In genomic region chr3:175980731-175981130, GRCh38 we compare ENCODE assay signal across 17 cellular contexts.
"Had no signal": no experiment of that assay in that cellular context is flagged by ENCODE, and none has a peak within 500 bp of the region (broad histone marks: within the 10 kb centered on the region; RNA-seq: fewer than 3 reads in every experiment).

No MANE protein-coding gene starts in this region.

- ATAC-seq: lower lobe of right lung, T-cell had no signal

- H3K36me3 Mint-ChIP-seq: activated naive CD8-positive, alpha-beta T cell treated with anti-CD3 and anti-CD28 coated beads, Interleukin-2, amount 10 ng/mL, durations not matched to agents 7 days and 5 days; T-cell had no signal

- DNase-seq: activated CD4-positive, alpha-beta T cell treated with anti-CD3 and anti-CD28 coated beads, Interleukin-2, amount 50 U/mL, for 1 hour; activated CD8-positive, alpha-beta memory T cell treated with anti-CD3 and anti-CD28 coated beads for 24 hours; activated naive CD4-positive, alpha-beta T cell; activated naive CD8-positive, alpha-beta T cell treated with anti-CD3 and anti-CD28 coated beads, Interleukin-2, amount 10 ng/mL, durations not matched to agents 7 days and 5 days; aorta; endodermal cell; erythroblast; head of caudate nucleus; lower lobe of right lung; midbrain; ovary; sigmoid colon; stimulated activated CD4-positive, alpha-beta T cell treated with anti-CD3 and anti-CD28 coated beads, Interleukin-2, amount 100 ng/mL, for 24 hours; T-cell; T-helper 9 cell had no signal

- H3K4me1 Mint-ChIP-seq: activated naive CD8-positive, alpha-beta T cell treated with anti-CD3 and anti-CD28 coated beads, Interleukin-2, amount 10 ng/mL, durations not matched to agents 7 days and 5 days; endodermal cell; neural crest cell; T-cell had no signal

- H3K4me3 ChIP-seq: lower lobe of right lung, ovary, sigmoid colon had no signal

- H3K4me3 Mint-ChIP-seq: activated naive CD8-positive, alpha-beta T cell treated with anti-CD3 and anti-CD28 coated beads, Interleukin-2, amount 10 ng/mL, durations not matched to agents 7 days and 5 days; activated T-helper 1 cell treated with anti-CD3 and anti-CD28 coated beads, Interleukin-12 subunit alpha, Interleukin-12 subunit beta, Interleukin-2, Interleukin-4 antibody, amounts not matched to agents 30 ng/mL and 10 ng/mL and 1 ng/mL, durations not matched to agents 14 hours and 24 hours and 36 hours; endodermal cell; neural crest cell; T-cell had no signal

- H3K27me3 Mint-ChIP-seq: activated naive CD8-positive, alpha-beta T cell treated with anti-CD3 and anti-CD28 coated beads, Interleukin-2, amount 10 ng/mL, durations not matched to agents 7 days and 5 days; T-cell had no signal
